Comparison of ENCODE assay signal across 8 cellular contexts in genomic region chr12:93783827-93784226, GRCh38.
DNase-seq lines count a peak whose midpoint lies in the region; ATAC-seq and TF ChIP-seq lines count a peak whose summit lies in the region.

No MANE protein-coding gene starts in this region.

- no peak overlapping the region for H3K4me3 ChIP-seq in prostate gland

- no peaks in the 10 kb centered on the region for H3K27me3 ChIP-seq in prostate gland (replicated peaks; ENCODE audit: insufficient read depth)

- intact Hi-C loops in prostate gland (cut with DNase I): loop anchor here (2.0 to 10.0 kb wide), 2 partner anchors 35 to 111 kb away; no protein-coding TSS in a partner anchor

- 60% methylated on average over 9 of the region's 9 CpGs for WGBS in prostate gland

- peak; percentile 21 for DNase-seq in activated CD4-positive, CD25-positive, alpha-beta regulatory T cell treated with anti-CD3 and anti-CD28 coated beads, Interleukin-2, amount 50 U/mL, for 16 hours (ENCODE audit: low read depth, low spot score)
- DNase-seq in dermis blood vessel endothelial cell (peak; percentile 37), prostate gland (ENCODE audit: low spot score) (no peak), medulla oblongata (ENCODE audit: extremely low spot score) (no peak), 8988T (no peak)

- TF ChIP-seq POLR2A in prostate gland (IDR thresholded peaks at IDR 0.05): no peak

- peak overlapping the region; percentile 71 for H3K27ac ChIP-seq in C4-2B
- peak overlapping the region; percentile 82 to 87 for H3K27ac ChIP-seq in prostate gland

- no peak for TF ChIP-seq CTCF in C4-2B (conservative IDR thresholded peaks at IDR 0.05)
- no peak for TF ChIP-seq CTCF in prostate gland (IDR thresholded peaks at IDR 0.05)

- H3K9me3 ChIP-seq in prostate gland: no peaks in the 10 kb centered on the region

- H3K4me1 ChIP-seq in prostate gland (replicated peaks): peaks cover 10% of the 10 kb centered on the region

- H3K36me3 ChIP-seq in prostate gland: no peaks in the 10 kb centered on the region

- no peak for ATAC-seq in HG02571 (IDR thresholded peaks at IDR 0.05; ENCODE audit: unreplicated experiment)
- no peak for ATAC-seq in GM18870 (IDR thresholded peaks at IDR 0.05; ENCODE audit: unreplicated experiment)

Comparison
In these comparisons a context has a peak if more than half of its experiments do, and no peak if none do; other contexts are left out.
1. DNase-seq: peak in activated CD4-positive, CD25-positive, alpha-beta regulatory T cell treated with anti-CD3 and anti-CD28 coated beads, Interleukin-2, amount 50 U/mL, for 16 hours (single experiment) and dermis blood vessel endothelial cell (single experiment); none in prostate gland (single experiment), medulla oblongata (single experiment) and 8988T (single experiment).